Comparison of ENCODE assay signal across 7 cellular contexts in the genomic region with DNA sequence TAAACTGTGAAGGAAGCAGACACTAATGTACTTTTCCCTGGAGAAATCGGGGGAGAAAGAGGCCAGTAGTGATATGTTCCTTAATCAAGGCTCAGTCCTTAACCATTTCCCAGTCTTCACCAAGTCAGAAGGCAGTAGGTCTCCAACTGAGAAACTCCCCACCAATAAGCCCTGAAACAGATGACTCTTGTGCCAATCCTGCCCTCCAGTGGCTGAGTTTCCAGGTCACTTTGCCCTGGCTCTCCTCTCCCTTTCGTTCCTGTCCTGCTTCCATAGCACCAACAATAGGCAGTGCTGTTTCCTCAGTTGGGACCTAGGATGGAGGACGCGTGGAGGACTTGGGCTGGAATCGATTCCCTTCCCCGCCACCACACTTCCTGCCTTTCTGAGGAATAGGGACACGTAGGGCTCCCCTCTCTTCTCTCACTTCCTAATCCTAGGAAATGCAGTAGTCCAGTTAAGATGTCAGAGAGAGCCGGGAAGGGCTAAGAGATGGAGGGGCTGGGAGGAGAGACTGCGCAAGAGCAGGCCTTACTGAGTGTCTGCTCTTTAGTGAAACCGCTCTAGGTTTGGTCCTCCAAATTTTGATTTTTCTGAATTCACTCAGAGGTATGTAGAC. TPM values are rescaled to one million over a fixed set of nuclear protein-coding genes. Genes with fewer than 3 reads are reported as not detected.
DNase-seq lines count a peak whose midpoint lies in the region; ATAC-seq and TF ChIP-seq lines count a peak whose summit lies in the region.

No MANE protein-coding gene starts in this region.

- H4K20me1 ChIP-seq in DOHH2 (ENCODE audit: control insufficient read depth, insufficient read depth, low read depth, low read length): no peaks in the 10 kb centered on the region

- peaks cover 3% of the 10 kb centered on the region; the same call in 1 of the 2 replicates for H3K27me3 ChIP-seq in DOHH2 (ENCODE audit: control insufficient read depth, low read length)
- no peaks in the 10 kb centered on the region for H3K27me3 ChIP-seq in upper lobe of right lung
- no peaks in the 10 kb centered on the region for H3K27me3 ChIP-seq in CD4-positive, alpha-beta memory T cell (ENCODE audit: insufficient read depth, low read length)

- H3K9me3 Mint-ChIP-seq in activated naive CD8-positive, alpha-beta T cell treated with anti-CD3 and anti-CD28 coated beads for 36 hours: no peaks in the 10 kb centered on the region
- no peaks in the 10 kb centered on the region for H3K9me3 Mint-ChIP-seq in CD4-positive, alpha-beta memory T cell

- H3K27me3 Mint-ChIP-seq in activated naive CD8-positive, alpha-beta T cell treated with anti-CD3 and anti-CD28 coated beads for 36 hours: peaks cover 15% of the 10 kb centered on the region
- H3K27me3 Mint-ChIP-seq in CD4-positive, alpha-beta memory T cell: peaks cover 10 to 12% of the 10 kb centered on the region in 2 donors

- no peaks in the 10 kb centered on the region for H3F3A ChIP-seq in DOHH2 (ENCODE audit: control insufficient read depth, insufficient read depth)

- H3K9me2 ChIP-seq in DOHH2 (replicated peaks; ENCODE audit: control insufficient read depth, low read length): no peaks in the 10 kb centered on the region

- H3K4me3 Mint-ChIP-seq in activated naive CD8-positive, alpha-beta T cell treated with anti-CD3 and anti-CD28 coated beads for 36 hours: no peak overlapping the region
- no peak overlapping the region for H3K4me3 Mint-ChIP-seq in CD4-positive, alpha-beta memory T cell

- peak; percentile 12 for DNase-seq in GOT3 (lab: John Stamatoyannopoulos, UW)
- DNase-seq in NCI-H345 (lab: John Stamatoyannopoulos, UW): peak; percentile 17
- peak; percentile 4 for DNase-seq in activated naive CD8-positive, alpha-beta T cell treated with anti-CD3 and anti-CD28 coated beads for 36 hours
- DNase-seq in inferior parietal cortex (ENCODE audit: extremely low spot score): peak; percentile 66
- no peak for DNase-seq in upper lobe of right lung
- DNase-seq in CD4-positive, alpha-beta memory T cell: no peak

- H3K4me1 ChIP-seq in DOHH2 (ENCODE audit: control insufficient read depth, low read length): peaks cover 18% of the 10 kb centered on the region
- no peaks in the 10 kb centered on the region for H3K4me1 ChIP-seq in upper lobe of right lung
- no peaks in the 10 kb centered on the region for H3K4me1 ChIP-seq in CD4-positive, alpha-beta memory T cell (ENCODE audit: insufficient read depth, low read length)

- H3K4me1 Mint-ChIP-seq in activated naive CD8-positive, alpha-beta T cell treated with anti-CD3 and anti-CD28 coated beads for 36 hours: no peaks in the 10 kb centered on the region
- no peaks in the 10 kb centered on the region for H3K4me1 Mint-ChIP-seq in CD4-positive, alpha-beta memory T cell

- no peak overlapping the region for H3K27ac Mint-ChIP-seq in activated naive CD8-positive, alpha-beta T cell treated with anti-CD3 and anti-CD28 coated beads for 36 hours
- H3K27ac Mint-ChIP-seq in CD4-positive, alpha-beta memory T cell: peak overlapping the region in 1 of 7 donors; percentile 42

- H3K36me3 ChIP-seq in DOHH2 (ENCODE audit: control insufficient read depth, low read length): no peaks in the 10 kb centered on the region
- no peaks in the 10 kb centered on the region for H3K36me3 ChIP-seq in upper lobe of right lung
- H3K36me3 ChIP-seq in CD4-positive, alpha-beta memory T cell (ENCODE audit: insufficient read depth, low read length): no peaks in the 10 kb centered on the region

- peak; percentile 67 for TF ChIP-seq CTCF in DOHH2 (IDR thresholded peaks at IDR 0.05; ENCODE audit: low read depth, low read length, poor library complexity, severe bottlenecking)
- TF ChIP-seq CTCF in upper lobe of right lung (IDR thresholded peaks at IDR 0.05): peak; percentile 6

- peak; percentile 46 for ATAC-seq in upper lobe of right lung

- intact Hi-C loops in upper lobe of right lung (cut with DNase I): no loop called here
- intact Hi-C loops in CD4-positive, alpha-beta memory T cell (cut with micrococcal nuclease): loop anchor here (1.0 kb wide), 1 partner anchor 420 kb away; no protein-coding TSS in a partner anchor

- CTCF ChIA-PET in CD4-positive, alpha-beta memory T cell (lab: Charles Lee; ENCODE audit: partially characterized antibody): no interaction called here

- POLR2A ChIA-PET in CD4-positive, alpha-beta memory T cell (lab: Charles Lee; ENCODE audit: partially characterized antibody): no interaction called here

- H3K4me2 ChIP-seq in DOHH2 (ENCODE audit: low read length): no peak overlapping the region

- H3K9me3 ChIP-seq in DOHH2 (ENCODE audit: control insufficient read depth, insufficient read depth, low read length): no peaks in the 10 kb centered on the region
- H3K9me3 ChIP-seq in upper lobe of right lung: no peaks in the 10 kb centered on the region
- no peaks in the 10 kb centered on the region for H3K9me3 ChIP-seq in CD4-positive, alpha-beta memory T cell (ENCODE audit: control insufficient read depth in 1 of 2, low read length in 2 of 2)

- H3K4me3 ChIP-seq in DOHH2 (ENCODE audit: low read length) (no peak overlapping the region), upper lobe of right lung (no peak overlapping the region)
- no peak overlapping the region for H3K4me3 ChIP-seq in CD4-positive, alpha-beta memory T cell (ENCODE audit: low read length in 2 of 2)

- no peaks in the 10 kb centered on the region for H3K36me3 Mint-ChIP-seq in activated naive CD8-positive, alpha-beta T cell treated with anti-CD3 and anti-CD28 coated beads for 36 hours
- H3K36me3 Mint-ChIP-seq in CD4-positive, alpha-beta memory T cell: no peaks in the 10 kb centered on the region

- H3K27ac ChIP-seq in DOHH2 (ENCODE audit: low read depth, low read length) (no peak overlapping the region), upper lobe of right lung (no peak overlapping the region)
- H3K27ac ChIP-seq in CD4-positive, alpha-beta memory T cell (ENCODE audit: low read depth, low read length): no peak overlapping the region

- H3K79me2 ChIP-seq in DOHH2 (ENCODE audit: control insufficient read depth, low read length): no peaks in the 10 kb centered on the region

RNA-seq across cellular contexts. Expression of gene ATOH7, which starts 23.4 kb away (rescaled TPM):
- not detected for total RNA-seq in activated naive CD8-positive, alpha-beta T cell treated with anti-CD3 and anti-CD28 coated beads for 36 hours
- not detected for total RNA-seq in upper lobe of right lung
- not detected for total RNA-seq in CD4-positive, alpha-beta memory T cell
- polyA plus RNA-seq in CD4-positive, alpha-beta memory T cell: not detected

Comparison
In these comparisons a context has a peak if more than half of its experiments do, and no peak if none do; other contexts are left out.
1. DNase-seq: peak in GOT3 (single experiment), NCI-H345 (single experiment), activated naive CD8-positive, alpha-beta T cell treated with anti-CD3 and anti-CD28 coated beads for 36 hours (single experiment) and inferior parietal cortex (single experiment); none in upper lobe of right lung (single experiment) and CD4-positive, alpha-beta memory T cell (0 of 5).